Comparison of ENCODE assay signal across 1 cellular context in the genomic region with DNA sequence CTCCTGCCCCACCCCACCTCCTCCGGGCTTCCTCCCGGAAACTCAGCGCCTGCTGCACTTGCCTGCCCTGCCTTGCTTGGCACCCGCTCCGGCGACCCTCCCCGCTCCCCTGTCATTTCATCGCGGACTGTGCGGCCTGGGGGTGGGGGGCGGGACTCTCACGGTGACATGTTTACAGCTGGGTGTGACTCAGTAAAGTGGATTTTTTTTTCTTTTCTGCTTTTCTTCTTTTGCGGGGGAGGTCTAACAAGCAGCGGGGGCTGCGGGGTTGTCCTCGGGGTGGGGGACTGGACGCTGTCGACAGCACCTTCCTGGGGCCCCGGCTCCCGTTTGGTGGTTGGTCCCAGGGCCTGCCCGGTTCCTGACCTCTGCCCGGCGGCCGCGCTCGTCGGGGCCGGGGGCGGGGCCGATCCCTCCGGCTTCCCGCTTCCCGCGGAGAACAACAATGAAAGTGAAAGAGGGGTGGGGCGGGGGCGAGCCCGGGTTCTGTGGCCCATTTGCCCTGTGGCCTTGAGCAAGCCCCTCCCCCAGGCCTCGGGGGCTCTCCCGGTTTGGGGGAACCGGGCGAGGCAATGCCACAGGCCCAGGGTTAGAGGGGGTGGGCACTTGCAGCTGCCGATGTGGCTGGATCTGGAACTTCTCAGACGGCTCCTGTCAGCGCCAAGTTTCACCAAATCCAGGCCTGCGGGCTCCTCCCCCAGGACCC.
TF ChIP-seq lines count a peak whose summit lies in the region.

No MANE protein-coding gene starts in this region.

TF ChIP-seq in HepG2, 621 proteins besides CTCF, POLR2A, EP300 and RAD21 (continued from another document and continues in another):
- TF ChIP-seq ZNF687 (CRISPR knock-in tag; IDR thresholded peaks at IDR 0.05) (peak; percentile 73), NRL (CRISPR knock-in tag; IDR thresholded peaks at IDR 0.05; ENCODE audit: borderline replicate concordance) (peak; percentile 52; the same call in 1 of the 2 replicates), REPIN1 (CRISPR knock-in tag; IDR thresholded peaks at IDR 0.05; ENCODE audit: borderline replicate concordance, low read depth) (0 out of 2 replicates have a peak, but pooled peaks have one; percentile 15), ZBTB7B (CRISPR knock-in tag; IDR thresholded peaks at IDR 0.05) (0 out of 2 replicates have a peak, but pooled peaks have one; percentile 77), MED1 (CRISPR knock-in tag; IDR thresholded peaks at IDR 0.05) (peak; percentile 43; the same call in 1 of the 2 replicates), TFAP4 (IDR thresholded peaks at IDR 0.05; ENCODE audit: borderline replicate concordance, low read depth) (peak; percentile 41; the same call in 1 of the 2 replicates), FOSL2 (CRISPR knock-in tag; IDR thresholded peaks at IDR 0.05) (peak; percentile 43), SPEN (CRISPR knock-in tag; IDR thresholded peaks at IDR 0.05; ENCODE audit: low read depth) (peak; percentile 56; the same call in 1 of the 2 replicates), ZNF710 (CRISPR knock-in tag; IDR thresholded peaks at IDR 0.05; ENCODE audit: borderline replicate concordance) (peak; percentile 37; the same call in 1 of the 2 replicates), ZNF350 (CRISPR knock-in tag; IDR thresholded peaks at IDR 0.05; ENCODE audit: borderline replicate concordance, low read depth) (peak; percentile 71; the same call in 1 of the 2 replicates), ZNF121 (CRISPR knock-in tag; IDR thresholded peaks at IDR 0.05) (no peak), ARID5B (CRISPR knock-in tag; IDR thresholded peaks at IDR 0.05) (peak; percentile 11; the same call in 1 of the 2 replicates), HIVEP1 (CRISPR knock-in tag; IDR thresholded peaks at IDR 0.05) (peak; percentile 86), SOX6 (IDR thresholded peaks at IDR 0.05) (no peak), SOX6 (CRISPR knock-in tag; IDR thresholded peaks at IDR 0.05) (peak; percentile 94), EEA1 (CRISPR knock-in tag; IDR thresholded peaks at IDR 0.05; ENCODE audit: borderline replicate concordance) (no peak), AGO1 (IDR thresholded peaks at IDR 0.05; ENCODE audit: low read depth, low read length, poor library complexity, severe bottlenecking) (peak; percentile 92), ZNF777 (CRISPR knock-in tag; IDR thresholded peaks at IDR 0.05) (peak; percentile 92), ZNF235 (CRISPR knock-in tag; IDR thresholded peaks at IDR 0.05; ENCODE audit: borderline replicate concordance) (no peak), PHB2 (IDR thresholded peaks at IDR 0.05; ENCODE audit: partially characterized antibody) (no peak), NR2F6 (IDR thresholded peaks at IDR 0.05) (peak; percentile 9; the same call in 1 of the 2 replicates), NR2F6 (CRISPR knock-in tag; IDR thresholded peaks at IDR 0.05) (peak; percentile 32), ZIK1 (CRISPR knock-in tag; IDR thresholded peaks at IDR 0.05; ENCODE audit: borderline replicate concordance, low read depth) (0 out of 2 replicates have a peak, but pooled peaks have one; percentile 67), CEBPG (CRISPR knock-in tag; IDR thresholded peaks at IDR 0.05) (no peak), ZNF746 (CRISPR knock-in tag; IDR thresholded peaks at IDR 0.05) (peak; percentile 24; the same call in 1 of the 2 replicates), ZNF224 (CRISPR knock-in tag; IDR thresholded peaks at IDR 0.05) (0 out of 2 replicates have a peak, but pooled peaks have one; percentile 27), ZNF503 (CRISPR knock-in tag; IDR thresholded peaks at IDR 0.05) (peak; percentile 53; the same call in 1 of the 2 replicates), FOXK2 (IDR thresholded peaks at IDR 0.05) (0 out of 2 replicates have a peak, but pooled peaks have one; percentile 21), SOX5 (CRISPR knock-in tag; IDR thresholded peaks at IDR 0.05; ENCODE audit: borderline replicate concordance) (peak; percentile 78; the same call in 1 of the 2 replicates), TARDBP (CRISPR knock-in tag; IDR thresholded peaks at IDR 0.05) (0 out of 2 replicates have a peak, but pooled peaks have one; percentile 28), LCORL (IDR thresholded peaks at IDR 0.05) (no peak), LCORL (CRISPR knock-in tag; IDR thresholded peaks at IDR 0.05) (peak; percentile 88), SAFB2 (CRISPR knock-in tag; IDR thresholded peaks at IDR 0.05; ENCODE audit: borderline replicate concordance, low read depth) (0 out of 2 replicates have a peak, but pooled peaks have one; percentile 16), RAD51 (IDR thresholded peaks at IDR 0.05; ENCODE audit: borderline replicate concordance) (no peak), ATF7-NPFF (CRISPR knock-in tag; IDR thresholded peaks at IDR 0.05; ENCODE audit: low read depth) (peak; percentile 74), IRX3 (CRISPR knock-in tag; IDR thresholded peaks at IDR 0.05; ENCODE audit: borderline replicate concordance, low read depth) (no peak), DMAP1 (CRISPR knock-in tag; IDR thresholded peaks at IDR 0.05) (no peak), PATZ1 (CRISPR knock-in tag; IDR thresholded peaks at IDR 0.05) (peak; percentile 95)
- TF ChIP-seq, protein P1, sequence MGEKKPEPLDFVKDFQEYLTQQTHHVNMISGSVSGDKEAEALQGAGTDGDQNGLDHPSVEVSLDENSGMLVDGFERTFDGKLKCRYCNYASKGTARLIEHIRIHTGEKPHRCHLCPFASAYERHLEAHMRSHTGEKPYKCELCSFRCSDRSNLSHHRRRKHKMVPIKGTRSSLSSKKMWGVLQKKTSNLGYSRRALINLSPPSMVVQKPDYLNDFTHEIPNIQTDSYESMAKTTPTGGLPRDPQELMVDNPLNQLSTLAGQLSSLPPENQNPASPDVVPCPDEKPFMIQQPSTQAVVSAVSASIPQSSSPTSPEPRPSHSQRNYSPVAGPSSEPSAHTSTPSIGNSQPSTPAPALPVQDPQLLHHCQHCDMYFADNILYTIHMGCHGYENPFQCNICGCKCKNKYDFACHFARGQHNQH (CRISPR knock-in tag; IDR thresholded peaks at IDR 0.05): 0 out of 2 replicates have a peak, but pooled peaks have one; percentile 20
- TF ChIP-seq, protein P2, sequence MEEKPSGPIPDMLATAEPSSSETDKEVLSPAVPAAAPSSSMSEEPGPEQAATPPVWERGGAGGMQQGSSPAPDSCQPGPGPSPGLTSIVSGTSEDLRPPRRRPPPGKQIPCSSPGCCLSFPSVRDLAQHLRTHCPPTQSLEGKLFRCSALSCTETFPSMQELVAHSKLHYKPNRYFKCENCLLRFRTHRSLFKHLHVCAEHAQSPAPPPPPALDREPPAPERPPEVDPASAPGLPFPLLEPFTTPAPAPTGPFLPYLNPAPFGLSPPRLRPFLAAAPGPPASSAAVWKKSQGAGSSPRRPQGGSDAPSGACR (CRISPR knock-in tag; IDR thresholded peaks at IDR 0.05): peak; percentile 59; the same call in 1 of the 2 replicates
